In genomic region chr1:86233406-86233805, GRCh38 we compare ENCODE assay signal across 21 cellular contexts.
"Had no signal": no experiment of that assay in that cellular context is flagged by ENCODE, and none has a peak within 500 bp of the region (broad histone marks: within the 10 kb centered on the region; RNA-seq: fewer than 3 reads in every experiment).

No MANE protein-coding gene starts in this region.

- H3K4me1 Mint-ChIP-seq: activated naive CD8-positive, alpha-beta T cell treated with anti-CD3 and anti-CD28 coated beads for 36 hours; central memory CD8-positive, alpha-beta T cell; T-helper 17 cell had no signal

- H3K27ac Mint-ChIP-seq: activated naive CD8-positive, alpha-beta T cell treated with anti-CD3 and anti-CD28 coated beads for 36 hours; natural killer cell treated with Interleukin-12 subunit alpha and Interleukin-12 subunit beta and Interleukin-15 and Interleukin-18, amount 100 ng/mL, for 72 hours; T-helper 17 cell had no signal

- H3K36me3 Mint-ChIP-seq: activated naive CD8-positive, alpha-beta T cell treated with anti-CD3 and anti-CD28 coated beads for 36 hours; natural killer cell treated with Interleukin-12 subunit alpha and Interleukin-12 subunit beta and Interleukin-15 and Interleukin-18, amount 100 ng/mL, for 72 hours had no signal

- H3K4me3 Mint-ChIP-seq: activated naive CD8-positive, alpha-beta T cell treated with anti-CD3 and anti-CD28 coated beads for 36 hours; central memory CD8-positive, alpha-beta T cell; natural killer cell treated with Interleukin-12 subunit alpha and Interleukin-12 subunit beta and Interleukin-15 and Interleukin-18, amount 100 ng/mL, for 72 hours; T-helper 17 cell had no signal

- H3K27me3 ChIP-seq: gastroesophageal sphincter, ovary, right atrium auricular region, spleen, upper lobe of left lung had no signal

- ATAC-seq: gastroesophageal sphincter; left cardiac atrium; natural killer cell treated with Interleukin-12 subunit alpha and Interleukin-12 subunit beta and Interleukin-15 and Interleukin-18, amount 100 ng/mL, for 72 hours; T-helper 17 cell had no signal

- H3K36me3 ChIP-seq: gastroesophageal sphincter, ovary, prostate gland, right atrium auricular region, spleen, thoracic aorta, upper lobe of left lung had no signal

- H3K9me3 ChIP-seq: ovary, prostate gland, thoracic aorta had no signal

- H3K4me3 ChIP-seq: dorsolateral prefrontal cortex, gastroesophageal sphincter, ovary, prostate gland, right atrium auricular region, spleen, thoracic aorta, upper lobe of left lung had no signal

- H3K4me1 ChIP-seq: prostate gland, right atrium auricular region, spleen, upper lobe of left lung had no signal

- DNase-seq: activated CD4-positive, alpha-beta T cell treated with anti-CD3 and anti-CD28 coated beads for 1 hour; activated CD4-positive, alpha-beta T cell treated with anti-CD3 and anti-CD28 coated beads, Interleukin-2, amount 50 U/mL, for 1 hour; activated CD8-positive, alpha-beta memory T cell treated with anti-CD3 and anti-CD28 coated beads for 24 hours; activated naive CD4-positive, alpha-beta T cell treated with Interleukin-2 at 50 U/mL for 16 hours; activated naive CD8-positive, alpha-beta T cell treated with anti-CD3 and anti-CD28 coated beads for 36 hours; activated T-cell treated with anti-CD3 and anti-CD28 coated beads, Interleukin-2, amount 50 U/mL, for 48 hours; dorsolateral prefrontal cortex; head of caudate nucleus; left cardiac atrium; ovary; spleen; stimulated activated CD4-positive, alpha-beta T cell treated with anti-CD3 and anti-CD28 coated beads, Interleukin-4, amount 100 ng/mL, for 1 hour; stimulated activated naive CD4-positive, alpha-beta T cell treated with Interleukin-2 at 50 U/mL for 16 hours; T-helper 17 cell; upper lobe of left lung had no signal

- H3K27ac ChIP-seq: dorsolateral prefrontal cortex, gastroesophageal sphincter, ovary, prostate gland, right atrium auricular region, spleen, thoracic aorta, upper lobe of left lung had no signal

- H3K27me3 Mint-ChIP-seq: activated naive CD8-positive, alpha-beta T cell treated with anti-CD3 and anti-CD28 coated beads for 36 hours; central memory CD8-positive, alpha-beta T cell; natural killer cell treated with Interleukin-12 subunit alpha and Interleukin-12 subunit beta and Interleukin-15 and Interleukin-18, amount 100 ng/mL, for 72 hours; T-helper 17 cell had no signal
